Comparison of ENCODE assay signal across 10 cellular contexts in the genomic region with DNA sequence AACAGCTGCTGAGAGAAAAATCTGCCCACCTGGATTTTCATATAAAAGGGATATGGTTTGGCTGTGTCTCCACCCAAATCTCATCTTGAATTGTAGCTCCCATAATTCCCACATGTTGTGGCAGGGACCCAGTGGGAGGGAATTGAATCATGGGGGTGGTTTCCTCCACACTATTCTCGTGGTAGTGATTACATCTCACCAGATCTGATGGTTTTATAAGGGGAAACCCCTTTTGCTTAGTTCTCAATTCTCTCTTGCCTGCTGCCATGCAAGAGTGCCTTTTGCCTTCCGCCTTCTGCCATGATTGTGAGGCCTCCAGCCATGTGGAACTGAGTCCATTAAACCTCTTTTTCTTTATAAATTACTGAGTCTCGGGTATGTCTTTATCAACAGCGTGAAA. TPM values are rescaled to one million over a fixed set of nuclear protein-coding genes. Genes with fewer than 3 reads are reported as not detected.
DNase-seq lines count a peak whose midpoint lies in the region; ATAC-seq, FAIRE-seq and TF ChIP-seq lines count a peak whose summit lies in the region.
"Had no signal": no experiment of that assay in that cellular context is flagged by ENCODE, and none has a peak within 500 bp of the region (broad histone marks: within the 10 kb centered on the region; RNA-seq: fewer than 3 reads in every experiment).

No MANE protein-coding gene starts in this region.

- peak; percentile 79 for ATAC-seq in GM18511 (IDR thresholded peaks at IDR 0.05; ENCODE audit: unreplicated experiment)
- peak; percentile 74 for ATAC-seq in GM19468 (IDR thresholded peaks at IDR 0.05; ENCODE audit: extremely low read depth, unreplicated experiment)
- ATAC-seq in HG03135 (IDR thresholded peaks at IDR 0.05; ENCODE audit: unreplicated experiment): peak; percentile 51
- no peak for ATAC-seq in GM18873 (IDR thresholded peaks at IDR 0.05; ENCODE audit: low FRiP score, unreplicated experiment)
- ATAC-seq: lower lobe of right lung had no signal

- FAIRE-seq in bronchial epithelial cell (lab: Jason Lieb, UNC): no peak

- peak; percentile 41 for DNase-seq in bronchial epithelial cell (ENCODE audit: low read depth)
- no peak for DNase-seq in NCI-H2107 (lab: John Stamatoyannopoulos, UW)
- DNase-seq in T-helper 9 cell: no peak
- no peak for DNase-seq in NCI-H146 treated with DMSO at 0.1 percent for 48 hours (lab: John Stamatoyannopoulos, UW; ENCODE audit: unreplicated experiment)
- DNase-seq: foreskin melanocyte, lower lobe of right lung had no signal

- H3K4me3 ChIP-seq in bronchial epithelial cell (ENCODE audit: low read depth, low read length): no peak overlapping the region
- H3K4me3 ChIP-seq: lower lobe of right lung had no signal

- TF ChIP-seq CTCF in bronchial epithelial cell (IDR thresholded peaks at IDR 0.05; ENCODE audit: insufficient read depth, low read length, severe bottlenecking): no peak

- H3K27me3 ChIP-seq in bronchial epithelial cell (ENCODE audit: control insufficient read depth, insufficient read depth, low read length): no peaks in the 10 kb centered on the region

- no peaks in the 10 kb centered on the region for H3K36me3 ChIP-seq in bronchial epithelial cell (ENCODE audit: control insufficient read depth, insufficient read depth, low read length)
- H3K36me3 ChIP-seq: lower lobe of right lung had no signal

RNA-seq across cellular contexts. Expression of a gene that starts 20.8 kb away (rescaled TPM):
- 0.26 and 0.64 TPM in 2 replicates for total RNA-seq in bronchial epithelial cell
